Comparison of ENCODE assay signal across 27 cellular contexts in genomic region chr1:228064296-228064695, GRCh38. TPM values are rescaled to one million over a fixed set of nuclear protein-coding genes. Genes with fewer than 3 reads are reported as not detected.
DNase-seq lines count a peak whose midpoint lies in the region; ATAC-seq and TF ChIP-seq lines count a peak whose summit lies in the region.
"Had no signal": no experiment of that assay in that cellular context is flagged by ENCODE, and none has a peak within 500 bp of the region (broad histone marks: within the 10 kb centered on the region; RNA-seq: fewer than 3 reads in every experiment).

No MANE protein-coding gene starts in this region.

- 63 to 70% methylated on average over 8 of the region's 8 CpGs for WGBS in sigmoid colon, 2 donors

- H3K4me1 ChIP-seq in HEK293 (ENCODE audit: control insufficient read depth, insufficient read depth, low read length) (peaks cover 4% of the 10 kb centered on the region), sigmoid colon (peaks cover 0 to 19% (median 15%) of the 10 kb centered on the region in 4 donors), Caco-2 (no peaks in the 10 kb centered on the region)

- H3K27me3 ChIP-seq in sigmoid colon (peaks cover 30 to 97% (median 84%) of the 10 kb centered on the region in 3 donors), Caco-2 (replicated peaks; ENCODE audit: control insufficient read depth, insufficient read depth, low read length) (no peaks in the 10 kb centered on the region)

- BruUV-seq in Caco-2 (replicated peaks; lab: Mats Ljungman, UMichigan) = no TSS peak

- intact Hi-C loops in CD14-positive monocyte (cut with micrococcal nuclease) = no loop called here
- intact Hi-C loops in sigmoid colon (cut with DNase I) = no loop called here
- intact Hi-C loops in Caco-2 (cut with micrococcal nuclease; ENCODE audit: unreplicated experiment) = no loop called here

- H3K36me3 Mint-ChIP-seq in CD14-positive monocyte = peaks cover 3% of the 10 kb centered on the region in 2 donors
- H3K36me3 Mint-ChIP-seq in Caco-2 (ENCODE audit: insufficient read depth, unreplicated experiment) = no peaks in the 10 kb centered on the region
- H3K36me3 Mint-ChIP-seq: CD4-positive, CD25-positive, alpha-beta regulatory T cell had no signal

- TF ChIP-seq CTCF in CD14-positive monocyte (IDR thresholded peaks at IDR 0.05) (no peak), HEK293 (tag by site-specific recombination; IDR thresholded peaks at IDR 0.05) (no peak), sigmoid colon (IDR thresholded peaks at IDR 0.05) (no peak), Caco-2 (IDR thresholded peaks at IDR 0.05; ENCODE audit: insufficient read depth in 1 of 2, low read depth in 1 of 2, low read length in 1 of 2, severe bottlenecking in 1 of 2, unreplicated experiment in 1 of 2) (no peak)

- CTCF ChIA-PET in HEK293 (lab: Yijun Ruan, JAX) = interaction anchor here (0.6 kb wide), 1 partner anchor 150 kb away, joined by 3 read pairs; no protein-coding TSS in a partner anchor
- CTCF ChIA-PET in Caco-2 (lab: Charles Lee) = no interaction called here

- TF ChIP-seq POLR2A in sigmoid colon (IDR thresholded peaks at IDR 0.05) = no peak

- H3K27ac ChIP-seq in HEK293 (ENCODE audit: extremely low read depth, low read depth, low read length) = no peak overlapping the region
- no peak overlapping the region for H3K27ac ChIP-seq in sigmoid colon
- no peak overlapping the region for H3K27ac ChIP-seq in caudate nucleus (ENCODE audit: low read depth, low read length)
- H3K27ac ChIP-seq: PC-9 had no signal

- H3K27ac Mint-ChIP-seq in CD14-positive monocyte (no peak overlapping the region), Caco-2 (ENCODE audit: unreplicated experiment) (no peak overlapping the region)
- H3K27ac Mint-ChIP-seq: CD4-positive, CD25-positive, alpha-beta regulatory T cell; HFFc6 had no signal

- H3K4me3 Mint-ChIP-seq in CD14-positive monocyte (no peak overlapping the region), Caco-2 (ENCODE audit: unreplicated experiment) (no peak overlapping the region)
- H3K4me3 Mint-ChIP-seq: CD4-positive, CD25-positive, alpha-beta regulatory T cell; HFFc6 had no signal

- H3K36me3 ChIP-seq in HEK293 (ENCODE audit: control insufficient read depth in 2 of 2, insufficient read depth in 1 of 2, low read length in 2 of 2) (no peaks in the 10 kb centered on the region), sigmoid colon (no peaks in the 10 kb centered on the region), Caco-2 (ENCODE audit: control insufficient read depth, insufficient read depth, low read length) (no peaks in the 10 kb centered on the region)

- POLR2A ChIA-PET in HEK293 (lab: Yijun Ruan, JAX) = no interaction called here
- POLR2A ChIA-PET in Caco-2 (lab: Charles Lee) = no interaction called here

- H3K9me3 ChIP-seq in HEK293 (ENCODE audit: control insufficient read depth, insufficient read depth, low read depth, low read length) (no peaks in the 10 kb centered on the region), sigmoid colon (no peaks in the 10 kb centered on the region), Caco-2 (no peaks in the 10 kb centered on the region)

- H3K9me3 Mint-ChIP-seq in CD14-positive monocyte (peaks cover 0 to 14% (median 9%) of the 10 kb centered on the region in 7 donors), Caco-2 (ENCODE audit: unreplicated experiment) (no peaks in the 10 kb centered on the region)
- H3K9me3 Mint-ChIP-seq: CD4-positive, CD25-positive, alpha-beta regulatory T cell; HFFc6 had no signal

- DNase-seq in CD14-positive monocyte (ENCODE audit: low spot score) (peak; percentile 39), left lobe of liver (ENCODE audit: low spot score) (peak; percentile 40), sigmoid colon (peak; percentile 62), Caco-2 (no peak), HK-2 (ENCODE audit: unreplicated experiment) (no peak), caudate nucleus (lab: John Stamatoyannopoulos, UW) (no peak)
- DNase-seq: CD4-positive, CD25-positive, alpha-beta regulatory T cell; DMS53; GF-D8; HFFc6; IMR-90; KG1; MM.1S; NCI-H1048; NCI-H1417; NCI-H1694; NCI-H2029 treated with DMSO at 0.1 percent for 48 hours; NCI-H526 treated with DMSO at 0.1 percent for 48 hours; PC-9; SHP77 had no signal

- H3K4me3 ChIP-seq in HEK293 (ENCODE audit: low read depth, low read length) (no peak overlapping the region), sigmoid colon (no peak overlapping the region), Caco-2 (ENCODE audit: low read depth, low read length) (no peak overlapping the region)
- H3K4me3 ChIP-seq: PC-9 had no signal

- no peak for TF ChIP-seq EP300 in sigmoid colon (IDR thresholded peaks at IDR 0.05)

- H3K4me1 Mint-ChIP-seq in CD14-positive monocyte (peaks cover 11% of the 10 kb centered on the region), Caco-2 (ENCODE audit: low read depth, unreplicated experiment) (no peaks in the 10 kb centered on the region)

- ATAC-seq in left lobe of liver = no peak
- no peak for ATAC-seq in GM21367 (IDR thresholded peaks at IDR 0.05; ENCODE audit: unreplicated experiment)

- H3K27me3 Mint-ChIP-seq in CD14-positive monocyte (ENCODE audit: low read depth in 3 of 3) (peaks cover 36 to 51% (median 48%) of the 10 kb centered on the region in 3 donors), Caco-2 (ENCODE audit: insufficient read depth, unreplicated experiment) (peaks cover 6% of the 10 kb centered on the region)

TF ChIP-seq in HEK293, 187 proteins besides CTCF, POLR2A, EP300 and RAD21:
- peak; percentile 54 for TF ChIP-seq GLIS1 (tag by site-specific recombination; IDR thresholded peaks at IDR 0.05)
- TF ChIP-seq ZNF311 (tag by site-specific recombination; IDR thresholded peaks at IDR 0.05; ENCODE audit: borderline replicate concordance) = no peak
- no peak for TF ChIP-seq ZFP37 (tag by site-specific recombination; IDR thresholded peaks at IDR 0.05)
- no peak for TF ChIP-seq ZNF2 (tag by site-specific recombination; IDR thresholded peaks at IDR 0.05)
- no peak for TF ChIP-seq ZNF366 (tag by site-specific recombination; conservative IDR thresholded peaks at IDR 0.05)
- no peak for TF ChIP-seq RBAK (tag by site-specific recombination; IDR thresholded peaks at IDR 0.05)

RNA-seq across cellular contexts. Expression of gene ARF1, which starts 18.2 kb away (rescaled TPM):
- polyA plus RNA-seq in CD14-positive monocyte = 100 to 1,000 TPM; 580 to 603 TPM
- 172 TPM for total RNA-seq in left lobe of liver
- total RNA-seq in sigmoid colon = 100 to 1,000 TPM; 212 to 250 (median 225) TPM
- 100 to 1,000 TPM; 345 to 482 (median 479) TPM for polyA plus RNA-seq in sigmoid colon
- 374 and 378 TPM in 2 replicates for total RNA-seq in Caco-2 (2022)

RNA-seq across cellular contexts. Expression of gene C1orf35, which starts 38.8 kb away (rescaled TPM):
- polyA plus RNA-seq in CD14-positive monocyte = 10 to 100 TPM in 1 of 2 donors, 1 to 10 TPM in 1; 6.9 to 10.6 TPM
- total RNA-seq in left lobe of liver = 6.9 TPM
- 10 to 100 TPM in 3 of 4 donors, 1 to 10 TPM in 1; 7.8 to 18.1 (median 13.0) TPM for total RNA-seq in sigmoid colon
- 10 to 100 TPM in 1 of 3 donors, 1 to 10 TPM in 2; 8.8 to 17.9 (median 9.0) TPM for polyA plus RNA-seq in sigmoid colon
- 34.2 and 34.5 TPM in 2 replicates for total RNA-seq in Caco-2 (2022)

RNA-seq across cellular contexts. Expression of gene MRPL55, which starts 44.8 kb away (rescaled TPM):
- polyA plus RNA-seq in CD14-positive monocyte (100 to 1,000 TPM in 1 of 2 donors, 10 to 100 TPM in 1; 99.8 to 104 TPM), sigmoid colon (10 to 100 TPM; 53.5 to 77.4 (median 58.0) TPM)
- total RNA-seq in left lobe of liver (38.0 TPM), sigmoid colon (10 to 100 TPM; 62.0 to 90.6 (median 79.3) TPM), Caco-2 (2022) (63.7 and 69.9 TPM in 2 replicates)

RNA-seq across cellular contexts. Expression of gene WNT3A, which starts 57.5 kb away (rescaled TPM):
- not detected for polyA plus RNA-seq in CD14-positive monocyte
- not detected for total RNA-seq in left lobe of liver
- not detected for total RNA-seq in sigmoid colon
- polyA plus RNA-seq in sigmoid colon = under 1 TPM in 1 of 3 donors, not detected in 2; 0.01 TPM
- 0.09 TPM in 2 replicates for total RNA-seq in Caco-2 (2022)
- total RNA-seq: A172; CD4-positive, CD25-positive, alpha-beta regulatory T cell; HFFc6; IMR-90; NCI-H460; RPMI7951; SK-MEL-5 had no signal
- polyA plus RNA-seq: BJ; CD4-positive, CD25-positive, alpha-beta regulatory T cell; IMR-90 had no signal

Comparison
In these comparisons a context has a peak if more than half of its experiments do, and no peak if none do; other contexts are left out.
1. DNase-seq: peak in CD14-positive monocyte (single experiment), left lobe of liver (single experiment) and sigmoid colon (single experiment); none in Caco-2 (0 of 2), HK-2 (single experiment) and caudate nucleus (0 of 61).